In the genomic region with DNA sequence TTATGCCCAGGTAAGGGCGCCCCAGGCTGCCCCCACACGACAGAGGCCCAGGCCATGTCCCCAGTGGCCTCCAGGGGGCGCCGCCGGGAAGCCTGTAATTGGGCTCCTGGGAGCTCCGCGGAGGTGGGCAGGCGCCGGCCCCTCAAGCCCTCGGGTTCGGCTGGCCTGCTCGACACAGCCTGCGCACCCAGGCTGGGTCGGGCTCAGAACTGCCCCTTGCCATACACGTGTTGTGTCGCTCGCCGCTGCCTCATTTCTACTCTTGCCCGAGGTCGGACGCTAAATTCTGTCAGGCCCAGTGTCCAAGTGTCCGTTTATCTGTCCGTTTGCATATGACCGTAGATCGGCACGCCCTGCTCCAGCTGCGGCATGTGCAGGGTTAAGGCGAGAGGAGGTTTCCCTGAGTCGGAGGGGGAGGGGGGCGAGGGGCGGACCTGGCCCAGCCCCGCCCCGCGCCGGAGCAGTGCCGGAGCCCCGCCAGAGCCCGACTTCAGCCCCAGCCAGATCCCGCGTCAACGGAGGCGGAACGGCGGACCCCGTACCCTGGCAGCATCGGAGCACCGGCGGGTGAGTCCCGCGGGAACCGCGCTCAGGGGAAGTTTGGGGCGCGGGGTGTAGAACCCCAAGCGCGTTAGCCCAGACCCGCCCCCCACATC, we compare ENCODE assay signal across 1 cellular context.
TF ChIP-seq lines count a peak whose summit lies in the region.

TSS of gene KLHDC8B (plus strand) at position 480 of the 656 bp plus-strand sequence. CDS start 1,172 bp downstream, outside the sequence.

TF ChIP-seq in HCT116, 20 proteins besides CTCF, POLR2A, EP300 and RAD21:
- TF ChIP-seq, protein P1, sequence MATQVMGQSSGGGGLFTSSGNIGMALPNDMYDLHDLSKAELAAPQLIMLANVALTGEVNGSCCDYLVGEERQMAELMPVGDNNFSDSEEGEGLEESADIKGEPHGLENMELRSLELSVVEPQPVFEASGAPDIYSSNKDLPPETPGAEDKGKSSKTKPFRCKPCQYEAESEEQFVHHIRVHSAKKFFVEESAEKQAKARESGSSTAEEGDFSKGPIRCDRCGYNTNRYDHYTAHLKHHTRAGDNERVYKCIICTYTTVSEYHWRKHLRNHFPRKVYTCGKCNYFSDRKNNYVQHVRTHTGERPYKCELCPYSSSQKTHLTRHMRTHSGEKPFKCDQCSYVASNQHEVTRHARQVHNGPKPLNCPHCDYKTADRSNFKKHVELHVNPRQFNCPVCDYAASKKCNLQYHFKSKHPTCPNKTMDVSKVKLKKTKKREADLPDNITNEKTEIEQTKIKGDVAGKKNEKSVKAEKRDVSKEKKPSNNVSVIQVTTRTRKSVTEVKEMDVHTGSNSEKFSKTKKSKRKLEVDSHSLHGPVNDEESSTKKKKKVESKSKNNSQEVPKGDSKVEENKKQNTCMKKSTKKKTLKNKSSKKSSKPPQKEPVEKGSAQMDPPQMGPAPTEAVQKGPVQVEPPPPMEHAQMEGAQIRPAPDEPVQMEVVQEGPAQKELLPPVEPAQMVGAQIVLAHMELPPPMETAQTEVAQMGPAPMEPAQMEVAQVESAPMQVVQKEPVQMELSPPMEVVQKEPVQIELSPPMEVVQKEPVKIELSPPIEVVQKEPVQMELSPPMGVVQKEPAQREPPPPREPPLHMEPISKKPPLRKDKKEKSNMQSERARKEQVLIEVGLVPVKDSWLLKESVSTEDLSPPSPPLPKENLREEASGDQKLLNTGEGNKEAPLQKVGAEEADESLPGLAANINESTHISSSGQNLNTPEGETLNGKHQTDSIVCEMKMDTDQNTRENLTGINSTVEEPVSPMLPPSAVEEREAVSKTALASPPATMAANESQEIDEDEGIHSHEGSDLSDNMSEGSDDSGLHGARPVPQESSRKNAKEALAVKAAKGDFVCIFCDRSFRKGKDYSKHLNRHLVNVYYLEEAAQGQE (IDR thresholded peaks at IDR 0.05; ENCODE audit: low read depth): no peak
- no peak for TF ChIP-seq ELF1 (IDR thresholded peaks at IDR 0.05; ENCODE audit: borderline replicate concordance, low read depth)
- TF ChIP-seq ZFX (IDR thresholded peaks at IDR 0.05): peak; percentile 47
- TF ChIP-seq CBX3 (IDR thresholded peaks at IDR 0.05; ENCODE audit: low read depth): no peak
- no peak for TF ChIP-seq JUND (IDR thresholded peaks at IDR 0.05)
- TF ChIP-seq POLR2AphosphoS5 (IDR thresholded peaks at IDR 0.05; ENCODE audit: low read depth, low read length): peak; percentile 43; the same call in 1 of the 2 replicates
- no peak for TF ChIP-seq EZH2 (IDR thresholded peaks at IDR 0.05)
- no peak for TF ChIP-seq EGR1 (IDR thresholded peaks at IDR 0.05; ENCODE audit: low read depth)
- no peak for TF ChIP-seq EZH2phosphoT487 (IDR thresholded peaks at IDR 0.05; ENCODE audit: borderline replicate concordance)
TF ChIP-seq in HCT116: peak in this region for 2.
